ENCODE assay signal across 8 cellular contexts in the genomic region with DNA sequence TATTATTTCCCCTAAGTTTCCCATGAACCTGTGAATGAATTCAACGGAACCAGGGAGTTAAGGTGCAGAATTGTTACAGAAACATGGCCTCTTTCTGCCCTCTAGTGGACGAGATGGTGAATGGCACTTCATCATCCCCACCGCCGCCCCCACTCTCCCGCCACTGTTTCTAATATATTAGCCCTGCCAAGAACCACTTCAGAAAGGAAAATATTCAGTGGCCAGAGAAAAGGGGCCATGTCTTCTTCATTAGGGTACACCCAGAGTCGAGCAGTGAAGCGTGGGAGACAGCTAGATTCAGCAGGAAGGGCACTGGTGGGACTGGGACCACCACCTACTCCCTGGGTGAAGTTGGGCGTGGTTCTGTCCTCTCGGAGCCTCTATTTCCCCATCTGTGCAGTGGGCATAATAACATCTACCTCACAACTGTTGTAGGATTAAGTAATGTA. TPM values are rescaled to one million over a fixed set of nuclear protein-coding genes. Genes with fewer than 3 reads are reported as not detected.
DNase-seq lines count a peak whose midpoint lies in the region; ATAC-seq and TF ChIP-seq lines count a peak whose summit lies in the region.

No MANE protein-coding gene starts in this region.

- H3K27me3 ChIP-seq in ACC112 (ENCODE audit: insufficient read depth, low read length) = peaks cover 31% of the 10 kb centered on the region

- no peaks in the 10 kb centered on the region for H3K36me3 Mint-ChIP-seq in activated CD8-positive, alpha-beta T cell treated with anti-CD3 and anti-CD28 coated beads, Interleukin-2, amount 10 ng/mL, durations not matched to agents 7 days and 5 days (ENCODE audit: low read depth)
- no peaks in the 10 kb centered on the region for H3K36me3 Mint-ChIP-seq in osteocyte (ENCODE audit: unreplicated experiment)

- H2AFZ ChIP-seq in ACC112 (ENCODE audit: low read length, unreplicated experiment) = peak overlapping the region; percentile 35

- H3K9me3 Mint-ChIP-seq in activated CD8-positive, alpha-beta T cell treated with anti-CD3 and anti-CD28 coated beads, Interleukin-2, amount 10 ng/mL, durations not matched to agents 7 days and 5 days (ENCODE audit: insufficient read depth) = peaks cover 4% of the 10 kb centered on the region
- peaks cover 4% of the 10 kb centered on the region for H3K9me3 Mint-ChIP-seq in osteocyte (ENCODE audit: unreplicated experiment)

- DNase-seq in NCI-H2196 (lab: John Stamatoyannopoulos, UW; ENCODE audit: unreplicated experiment) = peak; percentile 64
- DNase-seq in activated CD8-positive, alpha-beta T cell treated with anti-CD3 and anti-CD28 coated beads, Interleukin-2, amount 10 ng/mL, durations not matched to agents 7 days and 5 days = peak; percentile 41
- DNase-seq in fibroblast of the aortic adventitia (ENCODE audit: low read depth) = peak; percentile 45
- DNase-seq in osteocyte (ENCODE audit: extremely low spot score, unreplicated experiment) = peak; percentile 75

- no peak overlapping the region for H3K4me3 Mint-ChIP-seq in activated CD8-positive, alpha-beta T cell treated with anti-CD3 and anti-CD28 coated beads, Interleukin-2, amount 10 ng/mL, durations not matched to agents 7 days and 5 days
- no peak overlapping the region for H3K4me3 Mint-ChIP-seq in osteocyte (ENCODE audit: unreplicated experiment)

- H3K27me3 Mint-ChIP-seq in activated CD8-positive, alpha-beta T cell treated with anti-CD3 and anti-CD28 coated beads, Interleukin-2, amount 10 ng/mL, durations not matched to agents 7 days and 5 days (ENCODE audit: low read depth) = peaks cover 3% of the 10 kb centered on the region
- H3K27me3 Mint-ChIP-seq in osteocyte (ENCODE audit: unreplicated experiment) = peaks cover 29% of the 10 kb centered on the region

- TF ChIP-seq CTCF in GM12872 (IDR thresholded peaks at IDR 0.05; ENCODE audit: insufficient read depth, low read depth, low read length) (peak; percentile 76), fibroblast of the aortic adventitia (IDR thresholded peaks at IDR 0.05; ENCODE audit: insufficient read depth, low read length) (peak; percentile 67), osteocyte (IDR thresholded peaks at IDR 0.05) (peak; percentile 84)

- H3K36me3 ChIP-seq in ACC112 (ENCODE audit: insufficient read depth, low read length) = no peaks in the 10 kb centered on the region

- H3K27ac Mint-ChIP-seq in activated CD8-positive, alpha-beta T cell treated with anti-CD3 and anti-CD28 coated beads, Interleukin-2, amount 10 ng/mL, durations not matched to agents 7 days and 5 days = no peak overlapping the region
- H3K27ac Mint-ChIP-seq in osteocyte (ENCODE audit: unreplicated experiment) = no peak overlapping the region

- POLR2A ChIA-PET in activated CD8-positive, alpha-beta T cell treated with anti-CD3 and anti-CD28 coated beads, Interleukin-2, amount 10 ng/mL, durations not matched to agents 7 days and 5 days (lab: Charles Lee) = no interaction called here

- H3K27ac ChIP-seq in ACC112 (ENCODE audit: low read depth, low read length) = no peak overlapping the region

- no peaks in the 10 kb centered on the region for H3K79me2 ChIP-seq in ACC112 (ENCODE audit: control insufficient read depth, insufficient read depth, low read length, unreplicated experiment)

- H3K4me3 ChIP-seq in ACC112 (ENCODE audit: low read depth, low read length) = peak overlapping the region; percentile 46
- H3K4me3 ChIP-seq in fibroblast of the aortic adventitia (ENCODE audit: low read depth, low read length) = no peak overlapping the region

- CTCF ChIA-PET in activated CD8-positive, alpha-beta T cell treated with anti-CD3 and anti-CD28 coated beads, Interleukin-2, amount 10 ng/mL, durations not matched to agents 7 days and 5 days (lab: Charles Lee) = interaction anchor here (0.9 to 4.0 kb wide), 8 partner anchors 10 to 439 kb away, joined by 3 to 27 read pairs (median 3); no protein-coding TSS in a partner anchor

- ATAC-seq in activated CD8-positive, alpha-beta T cell treated with anti-CD3 and anti-CD28 coated beads, Interleukin-2, amount 10 ng/mL, durations not matched to agents 7 days and 5 days = no peak
- no peak for ATAC-seq in GM21381 (IDR thresholded peaks at IDR 0.05; ENCODE audit: unreplicated experiment)
- ATAC-seq in HG02973 (IDR thresholded peaks at IDR 0.05; ENCODE audit: unreplicated experiment) = no peak

- H3K4me1 ChIP-seq in ACC112 (ENCODE audit: control insufficient read depth, insufficient read depth, low read length, unreplicated experiment) = peaks cover 14% of the 10 kb centered on the region

- H3K4me1 Mint-ChIP-seq in activated CD8-positive, alpha-beta T cell treated with anti-CD3 and anti-CD28 coated beads, Interleukin-2, amount 10 ng/mL, durations not matched to agents 7 days and 5 days (ENCODE audit: low read depth) = no peaks in the 10 kb centered on the region
- peaks cover 15% of the 10 kb centered on the region for H3K4me1 Mint-ChIP-seq in osteocyte (ENCODE audit: unreplicated experiment)

RNA-seq across cellular contexts. Expression of gene SYT13, which starts 46.4 kb away (rescaled TPM):
- not detected for total RNA-seq in activated CD8-positive, alpha-beta T cell treated with anti-CD3 and anti-CD28 coated beads, Interleukin-2, amount 10 ng/mL, durations not matched to agents 7 days and 5 days
- total RNA-seq in fibroblast of the aortic adventitia (ENCODE audit: low replicate concordance) (not detected in 2 replicates), osteocyte (0.13 TPM in 1 of 2 replicates, not detected in the other)
